Comparison of ENCODE assay signal across 25 cellular contexts in genomic region chr13:45967589-45967988, GRCh38.
DNase-seq lines count a peak whose midpoint lies in the region; ATAC-seq and TF ChIP-seq lines count a peak whose summit lies in the region.
"Had no signal": no experiment of that assay in that cellular context is flagged by ENCODE, and none has a peak within 500 bp of the region (broad histone marks: within the 10 kb centered on the region; RNA-seq: fewer than 3 reads in every experiment).

No MANE protein-coding gene starts in this region.

- H3K36me3 Mint-ChIP-seq in activated CD4-positive, alpha-beta T cell treated with anti-CD3 and anti-CD28 coated beads for 36 hours (ENCODE audit: low read depth): peaks cover 45% of the 10 kb centered on the region

- H3K4me3 ChIP-seq in mammary epithelial cell (replicated peaks in 1 of 3; ENCODE audit: insufficient read depth in 1 of 3, low read depth in 2 of 3, low read length in 3 of 3) (no peak overlapping the region), breast epithelium (no peak overlapping the region), SK-N-MC (no peak overlapping the region), vagina (no peak overlapping the region)

- peak overlapping the region; percentile 5 for H3K27ac Mint-ChIP-seq in activated CD4-positive, alpha-beta T cell treated with anti-CD3 and anti-CD28 coated beads for 36 hours
- H3K27ac Mint-ChIP-seq: CD14-positive monocyte, HFFc6 had no signal

- POLR2A ChIA-PET in activated CD4-positive, alpha-beta T cell treated with anti-CD3 and anti-CD28 coated beads for 36 hours (lab: Charles Lee): no interaction called here

- TSS peak; percentile 11 for BruUV-seq in mammary epithelial cell (replicated peaks; lab: Mats Ljungman, UMichigan)

- intact Hi-C loops in activated CD4-positive, alpha-beta T cell treated with anti-CD3 and anti-CD28 coated beads for 36 hours (cut with DNase I, micrococcal nuclease): loop anchor here in 1 of 2 experiments (2.0 kb wide), 1 partner anchor 13 kb away; no protein-coding TSS in a partner anchor
- intact Hi-C loops in mammary epithelial cell (cut with micrococcal nuclease) (no loop called here), breast epithelium (cut with DNase I; ENCODE audit: low total_unique reads) (no loop called here), vagina (cut with DNase I) (no loop called here)

- H3K9me3 Mint-ChIP-seq in activated CD4-positive, alpha-beta T cell treated with anti-CD3 and anti-CD28 coated beads for 36 hours (ENCODE audit: low read depth): no peaks in the 10 kb centered on the region
- H3K9me3 Mint-ChIP-seq: CD14-positive monocyte, HFFc6 had no signal

- no peak for ATAC-seq in activated CD4-positive, alpha-beta T cell treated with anti-CD3 and anti-CD28 coated beads for 36 hours
- no peak for ATAC-seq in GM18519 (IDR thresholded peaks at IDR 0.05; ENCODE audit: low FRiP score, unreplicated experiment)
- ATAC-seq: HepG2 had no signal

- no peak overlapping the region for H3K9ac ChIP-seq in mammary epithelial cell (ENCODE audit: insufficient read depth, low read length)
- no peak overlapping the region for H3K9ac ChIP-seq in SK-N-MC (ENCODE audit: insufficient read length)

- TF ChIP-seq CTCF in mammary epithelial cell (conservative IDR thresholded peaks at IDR 0.05 in 1 of 2, IDR thresholded peaks at IDR 0.05 in 1 of 2; ENCODE audit: extremely low read depth in 1 of 2, insufficient read depth in 1 of 2, low read depth in 1 of 2, low read length in 2 of 2) (no peak), breast epithelium (IDR thresholded peaks at IDR 0.05) (no peak), vagina (IDR thresholded peaks at IDR 0.05) (no peak)

- H3K79me2 ChIP-seq in mammary epithelial cell (ENCODE audit: insufficient read depth, low read length): peaks cover 9% of the 10 kb centered on the region

- H3K36me3 ChIP-seq in mammary epithelial cell (ENCODE audit: insufficient read depth, low read length) (peaks cover 32% of the 10 kb centered on the region), breast epithelium (peaks cover 21% of the 10 kb centered on the region), SK-N-MC (ENCODE audit: insufficient read depth, low read length) (peaks cover 95% of the 10 kb centered on the region), vagina (peaks cover 0 to 55% of the 10 kb centered on the region in 2 donors)

- H3K27me3 Mint-ChIP-seq in activated CD4-positive, alpha-beta T cell treated with anti-CD3 and anti-CD28 coated beads for 36 hours: no peaks in the 10 kb centered on the region

- TF ChIP-seq POLR2A in breast epithelium (IDR thresholded peaks at IDR 0.05): no peak
- TF ChIP-seq POLR2A in vagina (IDR thresholded peaks at IDR 0.05): no peak

- dilution Hi-C loops in mammary epithelial cell (cut with HindIII; ENCODE audit: low sequenced_read_pairs): no loop called here

- WGBS in mammary epithelial cell (ENCODE audit: low coverage, missing lambda C conversion rate): 98% methylated on average over 15 of the region's 16 CpGs

- H4K20me1 ChIP-seq in mammary epithelial cell (ENCODE audit: insufficient read depth, low read length): no peaks in the 10 kb centered on the region

- CTCF ChIA-PET in activated CD4-positive, alpha-beta T cell treated with anti-CD3 and anti-CD28 coated beads for 36 hours (lab: Charles Lee): no interaction called here
- CTCF ChIA-PET in mammary epithelial cell (lab: Charles Lee; ENCODE audit: low non-redundant PET): no interaction called here

- H3K27ac ChIP-seq in mammary epithelial cell (ENCODE audit: insufficient read depth, low read depth, low read length) (no peak overlapping the region), breast epithelium (no peak overlapping the region), SK-N-MC (peak overlapping the region; percentile 37; the same call in 1 of the 2 replicates), vagina (no peak overlapping the region)
- H3K27ac ChIP-seq: 22Rv1 had no signal

- H3K9me3 ChIP-seq in mammary epithelial cell (replicated peaks; ENCODE audit: insufficient read depth, low read length) (no peaks in the 10 kb centered on the region), breast epithelium (no peaks in the 10 kb centered on the region), SK-N-MC (ENCODE audit: low read depth, low read length) (no peaks in the 10 kb centered on the region), vagina (no peaks in the 10 kb centered on the region)
- H3K9me3 ChIP-seq: BE2C had no signal

- no peak overlapping the region for H3K4me2 ChIP-seq in mammary epithelial cell (ENCODE audit: insufficient read depth, low read depth, low read length)

- in situ Hi-C loops in mammary epithelial cell (cut with MboI; ENCODE audit: low sequenced_read_pairs in 2 of 2): no loop called here

- H3K4me3 Mint-ChIP-seq in activated CD4-positive, alpha-beta T cell treated with anti-CD3 and anti-CD28 coated beads for 36 hours: no peak overlapping the region
- H3K4me3 Mint-ChIP-seq: CD14-positive monocyte, HFFc6 had no signal

- H3K4me1 Mint-ChIP-seq in activated CD4-positive, alpha-beta T cell treated with anti-CD3 and anti-CD28 coated beads for 36 hours: peaks cover 19% of the 10 kb centered on the region
- H3K4me1 Mint-ChIP-seq: CD14-positive monocyte had no signal

- no peak for DNase-seq in activated CD4-positive, alpha-beta T cell treated with anti-CD3 and anti-CD28 coated beads for 36 hours
- DNase-seq in activated CD4-positive, alpha-beta T cell treated with anti-CD3 and anti-CD28 coated beads, Interleukin-2, amount 50 U/mL, for 48 hours: no peak
- DNase-seq in mammary epithelial cell (no peak), breast epithelium (ENCODE audit: low spot score in 2 of 2) (no peak), SK-N-MC (ENCODE audit: low read depth, low spot score) (no peak), vagina (ENCODE audit: extremely low spot score in 2 of 2) (no peak)
- no peak for DNase-seq in stimulated activated CD4-positive, alpha-beta T cell treated with anti-CD3 and anti-CD28 coated beads, Interleukin-4, amount 100 ng/mL, for 24 hours
- DNase-seq: ACHN, BE2C, DMS53, H7, HFFc6, Kasumi-1, NCI-H1105, NCI-H146, NCI-H1930, NCI-H2107, NCI-H446, NCI-H524 treated with DMSO at 0.1 percent for 48 hours, NCI-H774, SIG-M5 had no signal

- no peaks in the 10 kb centered on the region for H3K4me1 ChIP-seq in mammary epithelial cell (ENCODE audit: insufficient read depth, low read length)
- no peaks in the 10 kb centered on the region for H3K4me1 ChIP-seq in breast epithelium
- H3K4me1 ChIP-seq in vagina: no peaks in the 10 kb centered on the region
- H3K4me1 ChIP-seq: BE2C had no signal

- H3K27me3 ChIP-seq in mammary epithelial cell (ENCODE audit: insufficient read depth, low read length): no peaks in the 10 kb centered on the region
- H3K27me3 ChIP-seq in breast epithelium: no peaks in the 10 kb centered on the region
- no peaks in the 10 kb centered on the region for H3K27me3 ChIP-seq in vagina
- H3K27me3 ChIP-seq: BE2C had no signal

- no peak overlapping the region for H2AFZ ChIP-seq in mammary epithelial cell (ENCODE audit: low read depth, low read length)
